16 cellular contexts compared by ENCODE assay signal in the genomic region with DNA sequence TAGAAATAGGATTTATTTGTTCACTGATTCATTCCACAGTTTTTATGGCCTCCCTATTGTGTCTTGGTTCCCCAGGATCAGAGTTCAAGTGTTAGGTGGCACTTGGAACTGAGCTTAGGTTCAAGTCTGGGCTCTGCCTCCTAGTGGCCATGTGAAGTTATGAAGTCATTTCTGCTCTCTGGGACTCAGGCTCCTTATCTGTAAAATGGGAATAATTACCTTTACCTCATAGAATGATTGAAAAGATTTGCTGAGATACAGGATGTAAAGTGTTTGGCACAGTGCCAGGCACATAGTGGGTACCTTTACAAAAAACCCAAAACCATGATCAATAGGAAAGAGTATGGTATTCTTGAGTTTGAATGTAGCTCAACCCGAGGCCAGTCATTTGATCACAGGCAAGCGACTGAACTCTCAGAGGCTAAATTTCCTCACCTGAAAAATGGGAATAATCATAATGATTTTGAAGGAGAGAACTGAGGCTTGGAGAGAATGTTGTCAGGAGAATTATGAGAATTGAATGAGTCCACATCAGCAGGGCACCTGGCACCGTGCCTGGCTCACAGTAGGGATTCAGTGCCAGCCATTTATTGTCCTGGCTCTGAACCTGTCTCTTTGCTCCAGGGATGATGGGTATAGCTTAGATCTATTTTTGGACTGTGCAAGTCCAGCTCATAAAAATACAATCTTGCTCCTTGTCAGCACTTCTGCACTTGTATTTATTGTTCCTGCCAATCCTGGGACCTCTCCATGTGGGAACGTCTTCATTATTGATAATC. TPM values are rescaled to one million over a fixed set of nuclear protein-coding genes. Genes with fewer than 3 reads are reported as not detected.
DNase-seq lines count a peak whose midpoint lies in the region; ATAC-seq, FAIRE-seq and TF ChIP-seq lines count a peak whose summit lies in the region.
"Had no signal": no experiment of that assay in that cellular context is flagged by ENCODE, and none has a peak within 500 bp of the region (broad histone marks: within the 10 kb centered on the region; RNA-seq: fewer than 3 reads in every experiment).

No MANE protein-coding gene starts in this region.

- H3K4me2 ChIP-seq in HepG2 (ENCODE audit: low read depth, low read length), result no peak overlapping the region

- intact Hi-C loops in HepG2 (cut with micrococcal nuclease; ENCODE audit: unreplicated experiment), result no loop called here
- intact Hi-C loops in right lobe of liver (cut with DNase I), result loop anchor here in 1 of 2 donors (10.0 kb wide), 1 partner anchor 259 kb away; no protein-coding TSS in a partner anchor

- peaks cover 10% of the 10 kb centered on the region for H3K27me3 Mint-ChIP-seq in activated naive CD4-positive, alpha-beta T cell treated with anti-CD3 and anti-CD28 coated beads, Interleukin-2, amount 10 ng/mL, durations not matched to agents 7 days and 5 days
- H3K27me3 Mint-ChIP-seq: activated naive CD4-positive, alpha-beta T cell treated with anti-CD3 and anti-CD28 coated beads, Interleukin-2, amount 50 U/mL, for 24 hours had no signal

- POLR2A ChIA-PET in HepG2 (lab: Yijun Ruan, JAX), result no interaction called here

- CTCF ChIA-PET in HepG2 (lab: Yijun Ruan, JAX; ENCODE audit: low intra/inter-chr PET ratio, low total read pairs), result no interaction called here
- CTCF ChIA-PET in activated naive CD4-positive, alpha-beta T cell treated with anti-CD3 and anti-CD28 coated beads, Interleukin-2, amount 10 ng/mL, durations not matched to agents 7 days and 5 days (lab: Charles Lee), result interaction anchor here (0.8 to 1.0 kb wide), 2 partner anchors 12 to 82 kb away, joined by 3 to 4 read pairs; no protein-coding TSS in a partner anchor

- TF ChIP-seq EP300 in HepG2 (IDR thresholded peaks at IDR 0.05; ENCODE audit: low read depth in 2 of 2, low read length in 2 of 2) (no peak), HepG2 (CRISPR knock-in tag; IDR thresholded peaks at IDR 0.05; ENCODE audit: borderline replicate concordance) (no peak)

- no peaks in the 10 kb centered on the region for H3K4me1 ChIP-seq in HepG2 (ENCODE audit: insufficient read depth, low read length)
- H3K4me1 ChIP-seq in right lobe of liver, result no peaks in the 10 kb centered on the region

- no peaks in the 10 kb centered on the region for H3K4me1 Mint-ChIP-seq in activated naive CD4-positive, alpha-beta T cell treated with anti-CD3 and anti-CD28 coated beads, Interleukin-2, amount 10 ng/mL, durations not matched to agents 7 days and 5 days
- H3K4me1 Mint-ChIP-seq: activated naive CD4-positive, alpha-beta T cell treated with anti-CD3 and anti-CD28 coated beads, Interleukin-2, amount 50 U/mL, for 24 hours; naive thymus-derived CD4-positive, alpha-beta T cell had no signal

- H3K36me3 Mint-ChIP-seq in activated naive CD4-positive, alpha-beta T cell treated with anti-CD3 and anti-CD28 coated beads, Interleukin-2, amount 10 ng/mL, durations not matched to agents 7 days and 5 days, result no peaks in the 10 kb centered on the region
- H3K36me3 Mint-ChIP-seq: activated naive CD4-positive, alpha-beta T cell treated with anti-CD3 and anti-CD28 coated beads, Interleukin-2, amount 50 U/mL, for 24 hours; naive thymus-derived CD4-positive, alpha-beta T cell had no signal

- no TSS peak for BruUV-seq in HepG2 (replicated peaks; lab: Mats Ljungman, UMichigan)

- no peaks in the 10 kb centered on the region for H3K9me3 Mint-ChIP-seq in activated naive CD4-positive, alpha-beta T cell treated with anti-CD3 and anti-CD28 coated beads, Interleukin-2, amount 10 ng/mL, durations not matched to agents 7 days and 5 days
- H3K9me3 Mint-ChIP-seq: activated naive CD4-positive, alpha-beta T cell treated with anti-CD3 and anti-CD28 coated beads, Interleukin-2, amount 50 U/mL, for 24 hours had no signal

- H3K27ac ChIP-seq in HepG2 (ENCODE audit: extremely low read length, insufficient read depth, low read length), result no peak overlapping the region
- no peak overlapping the region for H3K27ac ChIP-seq in right lobe of liver
- H3K27ac ChIP-seq: GM23248 had no signal

- 51% methylated on average over 4 of the region's 4 CpGs for WGBS in HepG2 (ENCODE audit: low lambda C conversion rate)
- 78% methylated on average over 4 of the region's 4 CpGs for WGBS in right lobe of liver (ENCODE audit: insufficient coverage, low coverage, low lambda C conversion rate, missing lambda C conversion rate)

- H2AFZ ChIP-seq in HepG2 (ENCODE audit: low read length), result no peak overlapping the region
- H2AFZ ChIP-seq: GM23248 had no signal

- no peaks in the 10 kb centered on the region for H3K79me2 ChIP-seq in HepG2 (ENCODE audit: insufficient read depth, low read length)

- DNase-seq in HepG2 (ENCODE audit: low spot score) (no peak), right lobe of liver (no peak), NCI-H345 (lab: John Stamatoyannopoulos, UW) (peak; percentile 76), cerebellar cortex (ENCODE audit: low spot score) (peak; percentile 76), islet precursor cell (no peak), NCI-H146 (lab: John Stamatoyannopoulos, UW) (no peak), SW 1271 (lab: John Stamatoyannopoulos, UW) (no peak)
- no peak for DNase-seq in activated naive CD4-positive, alpha-beta T cell treated with anti-CD3 and anti-CD28 coated beads, Interleukin-2, amount 10 ng/mL, durations not matched to agents 7 days and 5 days
- DNase-seq: DMS153; GM23248; naive thymus-derived CD4-positive, alpha-beta T cell; NCI-H2081; stimulated activated CD8-positive, alpha-beta memory T cell treated with anti-CD3 and anti-CD28 coated beads, Interleukin-4, amount 100 ng/mL, for 48 hours had no signal

- no peak for ATAC-seq in HepG2
- ATAC-seq in right lobe of liver, result no peak
- ATAC-seq: naive thymus-derived CD4-positive, alpha-beta T cell had no signal

- no peak for FAIRE-seq in HepG2 (lab: Jason Lieb, UNC)
- FAIRE-seq: endothelial cell of umbilical vein had no signal

- H3K36me3 ChIP-seq in HepG2 (replicated peaks in 1 of 2; ENCODE audit: control insufficient read depth in 1 of 2, insufficient read depth in 2 of 2, low read length in 2 of 2), result no peaks in the 10 kb centered on the region
- H3K36me3 ChIP-seq in right lobe of liver, result no peaks in the 10 kb centered on the region

- TF ChIP-seq POLR2A in HepG2 (IDR thresholded peaks at IDR 0.05; ENCODE audit: insufficient read depth in 1 of 2, low read depth in 2 of 2, low read length in 2 of 2) (no peak), right lobe of liver (IDR thresholded peaks at IDR 0.05) (no peak)

- H3K4me3 ChIP-seq in HepG2 (replicated peaks in 1 of 3; ENCODE audit: insufficient read depth in 1 of 3, low read depth in 2 of 3, low read length in 3 of 3) (no peak overlapping the region), right lobe of liver (no peak overlapping the region)
- H3K4me3 ChIP-seq: GM23248 had no signal

- no peak overlapping the region for H3K9ac ChIP-seq in HepG2 (ENCODE audit: insufficient read depth, low read depth, low read length)
- H3K9ac ChIP-seq: GM23248 had no signal

- no peak for TF ChIP-seq CTCF in HepG2 (CRISPR knock-in tag; IDR thresholded peaks at IDR 0.05)
- no peak for TF ChIP-seq CTCF in right lobe of liver (IDR thresholded peaks at IDR 0.05)

- H3K4me3 Mint-ChIP-seq in activated naive CD4-positive, alpha-beta T cell treated with anti-CD3 and anti-CD28 coated beads, Interleukin-2, amount 10 ng/mL, durations not matched to agents 7 days and 5 days, result no peak overlapping the region
- H3K4me3 Mint-ChIP-seq: activated naive CD4-positive, alpha-beta T cell treated with anti-CD3 and anti-CD28 coated beads, Interleukin-2, amount 50 U/mL, for 24 hours; naive thymus-derived CD4-positive, alpha-beta T cell had no signal

- no peaks in the 10 kb centered on the region for H3K9me3 ChIP-seq in HepG2 (ENCODE audit: low read length)
- no peaks in the 10 kb centered on the region for H3K9me3 ChIP-seq in right lobe of liver

- TF ChIP-seq RAD21 in HepG2 (CRISPR knock-in tag; IDR thresholded peaks at IDR 0.05), result no peak

- no peak overlapping the region for H3K27ac Mint-ChIP-seq in activated naive CD4-positive, alpha-beta T cell treated with anti-CD3 and anti-CD28 coated beads, Interleukin-2, amount 10 ng/mL, durations not matched to agents 7 days and 5 days
- H3K27ac Mint-ChIP-seq: activated naive CD4-positive, alpha-beta T cell treated with anti-CD3 and anti-CD28 coated beads, Interleukin-2, amount 50 U/mL, for 24 hours; naive thymus-derived CD4-positive, alpha-beta T cell had no signal

- in situ Hi-C loops in HepG2 (cut with HindIII; ENCODE audit: extremely low pct_ligation_motif_present, low pct_unique_long_range_greater_than_20kb), result no loop called here

- H3K27me3 ChIP-seq in HepG2 (ENCODE audit: control insufficient read depth in 1 of 2, insufficient read depth in 2 of 2, low read length in 2 of 2) (no peaks in the 10 kb centered on the region), right lobe of liver (no peaks in the 10 kb centered on the region)

- no peaks in the 10 kb centered on the region for H4K20me1 ChIP-seq in HepG2 (ENCODE audit: insufficient read depth, low read length)

TF ChIP-seq in HepG2, 621 proteins besides CTCF, POLR2A, EP300 and RAD21 (continues in another document):
- TF ChIP-seq FIP1L1 (IDR thresholded peaks at IDR 0.05; ENCODE audit: borderline replicate concordance, insufficient read depth, low read depth, low read length), result no peak

RNA-seq across cellular contexts. Expression of gene NSG2, which starts 10.7 kb away (rescaled TPM):
- total RNA-seq in HepG2 (2016; rRNA removed; fragmentation: Illumina TruSeq; extraction: Trizol), result not detected in 2 replicates
- not detected in 2 replicates for total RNA-seq in HepG2 (2016; cell fraction: cytosol; rRNA removed; fragmentation: Illumina TruSeq; extraction: Trizol; ENCODE audit: low read depth)
- total RNA-seq in HepG2 (2016; cell fraction: insoluble cytoplasmic fraction; rRNA removed; fragmentation: Illumina TruSeq; extraction: Trizol), result not detected in 2 replicates
- not detected in 2 replicates for total RNA-seq in HepG2 (2016; cell fraction: membrane; rRNA removed; fragmentation: Illumina TruSeq; extraction: Trizol)
- not detected in 2 replicates for total RNA-seq in HepG2 (2016; cell fraction: nucleus; rRNA removed; fragmentation: Illumina TruSeq; extraction: Trizol)
- polyA plus RNA-seq in HepG2 (2011; rRNA removed), result 0.16 and 0.21 TPM in 2 replicates
- 0.03 and 0.21 TPM in 2 replicates for polyA plus RNA-seq in HepG2 (2011; cell fraction: cytosol; rRNA removed)
- polyA plus RNA-seq in HepG2 (2011; cell fraction: nucleus; rRNA removed), result 0.47 and 1.7 TPM in 2 replicates
- polyA plus RNA-seq in HepG2 (2012), result 0.11 and 0.24 TPM in 2 replicates
- polyA plus RNA-seq in HepG2 (2016; cell fraction: cytosol; fragmentation: Illumina TruSeq; extraction: Trizol; ENCODE audit: low read depth), result not detected in 2 replicates
- not detected in 2 replicates for polyA plus RNA-seq in HepG2 (2016; cell fraction: insoluble cytoplasmic fraction; fragmentation: Illumina TruSeq; extraction: Trizol; ENCODE audit: low read depth)
- not detected in 2 replicates for polyA plus RNA-seq in HepG2 (2016; cell fraction: membrane; fragmentation: Illumina TruSeq; extraction: Trizol; ENCODE audit: low read depth)
- not detected in 2 replicates for polyA plus RNA-seq in HepG2 (2016; cell fraction: nucleus; fragmentation: Illumina TruSeq; extraction: Trizol; ENCODE audit: insufficient read depth, low read depth)
- not detected in 2 replicates for polyA minus RNA-seq in HepG2 (2011; rRNA and poly(A)+ RNA removed; ENCODE audit: low replicate concordance)
- not detected in 2 replicates for polyA minus RNA-seq in HepG2 (2011; cell fraction: cytosol; rRNA and poly(A)+ RNA removed)
- 0.87 TPM in 1 of 2 replicates, not detected in the other for polyA minus RNA-seq in HepG2 (2011; cell fraction: nucleus; rRNA and poly(A)+ RNA removed)
- total RNA-seq in right lobe of liver, result under 1 TPM in 1 of 6 experiments, not detected in 5; 0.13 TPM
- total RNA-seq: endothelial cell of umbilical vein; glomerular endothelial cell; GM23248; naive thymus-derived CD4-positive, alpha-beta T cell had no signal
- polyA plus RNA-seq: endothelial cell of umbilical vein; GM23248; naive thymus-derived CD4-positive, alpha-beta T cell had no signal

Comparison
In these comparisons a context has a peak if more than half of its experiments do, and no peak if none do; other contexts are left out.
1. DNase-seq: peak in NCI-H345 (single experiment) and cerebellar cortex (single experiment); none in HepG2 (single experiment), right lobe of liver (0 of 3), islet precursor cell (single experiment), NCI-H146 (single experiment), activated naive CD4-positive, alpha-beta T cell treated with anti-CD3 and anti-CD28 coated beads, Interleukin-2, amount 10 ng/mL, durations not matched to agents 7 days and 5 days (single experiment) and SW 1271 (0 of 2).